Comparison of ENCODE assay signal across 26 cellular contexts in genomic region chr3:89358281-89358680, GRCh38.
DNase-seq lines count a peak whose midpoint lies in the region; ATAC-seq, FAIRE-seq and TF ChIP-seq lines count a peak whose summit lies in the region.
"Had no signal": no experiment of that assay in that cellular context is flagged by ENCODE, and none has a peak within 500 bp of the region (broad histone marks: within the 10 kb centered on the region; RNA-seq: fewer than 3 reads in every experiment).

No MANE protein-coding gene starts in this region.

- H3K14ac ChIP-seq in H1 (ENCODE audit: insufficient read length): no peak overlapping the region

- H3K4me3 ChIP-seq in H1 (ENCODE audit: extremely low read depth in 1 of 4, insufficient read depth in 2 of 4, low read depth in 3 of 4, low read length in 4 of 4) (no peak overlapping the region), gastroesophageal sphincter (no peak overlapping the region)
- H3K4me3 ChIP-seq: A549; BLaER1 treated with 17β-estradiol and CSF1 and Interleukin-3, amounts not matched to agents 10 nM and 100 nM had no signal

- TF ChIP-seq POLR2A in H1 (IDR thresholded peaks at IDR 0.05; ENCODE audit: control extremely low read depth in 1 of 2, low read depth in 2 of 2, low read length in 2 of 2) (no peak), gastroesophageal sphincter (IDR thresholded peaks at IDR 0.05) (no peak)

- H3K36me3 ChIP-seq in H1 (ENCODE audit: control insufficient read depth in 2 of 4, insufficient read depth in 4 of 4, low read length in 3 of 4) (no peaks in the 10 kb centered on the region), gastroesophageal sphincter (no peaks in the 10 kb centered on the region)
- H3K36me3 ChIP-seq: BE2C had no signal

- TF ChIP-seq EP300 in H1 (IDR thresholded peaks at IDR 0.05; ENCODE audit: borderline replicate concordance in 1 of 2, low read depth in 2 of 2, low read length in 2 of 2) (no peak), gastroesophageal sphincter (IDR thresholded peaks at IDR 0.05) (no peak)

- H3K4me1 ChIP-seq in H1 (replicated peaks in 1 of 4; ENCODE audit: control insufficient read depth in 3 of 4, insufficient read depth in 4 of 4, low read length in 3 of 4) (no peaks in the 10 kb centered on the region), gastroesophageal sphincter (no peaks in the 10 kb centered on the region)
- H3K4me1 ChIP-seq: A549, BE2C had no signal

- H2AFZ ChIP-seq in H1 (ENCODE audit: low read length): 0 out of 2 replicates have a peak overlapping the region, but pooled peaks have one; percentile 36

- H3K9me3 Mint-ChIP-seq in T-helper 2 cell treated with Interferon-gamma antibody and Interleukin-4, amounts not matched to agents 5 μg/mL and 100 μg/mL, for 36 hours: peaks cover 36% of the 10 kb centered on the region

- no peak overlapping the region for H4K8ac ChIP-seq in H1 (ENCODE audit: extremely low read depth, insufficient read depth, low read length)

- H3K23ac ChIP-seq in H1 (ENCODE audit: insufficient read length): no peak overlapping the region

- no peaks in the 10 kb centered on the region for H3K79me1 ChIP-seq in H1 (ENCODE audit: low read depth, low read length)

- no peak overlapping the region for H4K5ac ChIP-seq in H1 (ENCODE audit: insufficient read length, low read depth, low read length)

- no peak overlapping the region for H3K4me3 Mint-ChIP-seq in T-helper 2 cell treated with Interferon-gamma antibody and Interleukin-4, amounts not matched to agents 5 μg/mL and 100 μg/mL, for 36 hours
- H3K4me3 Mint-ChIP-seq: CD14-positive monocyte; CD4-positive, alpha-beta T cell; CD8-positive, alpha-beta memory T cell had no signal

- H3K4ac ChIP-seq in H1 (replicated peaks; ENCODE audit: insufficient read length, low read depth, low read length): no peak overlapping the region

- no peak overlapping the region for H2BK20ac ChIP-seq in H1 (ENCODE audit: low read length)

- no peak for FAIRE-seq in H1 (lab: Jason Lieb, UNC)
- FAIRE-seq: A549, GM12891, GM18507 had no signal

- CTCF ChIA-PET in H1 (lab: Charles Lee; ENCODE audit: partially characterized antibody): interaction anchor here (0.6 kb wide), 1 partner anchor 122 kb away, joined by 3 read pairs; no protein-coding TSS in a partner anchor

- no peak overlapping the region for H4K91ac ChIP-seq in H1 (replicated peaks; ENCODE audit: insufficient read length, low read length)

- H3K9me3 ChIP-seq in H1 (ENCODE audit: insufficient read depth in 2 of 2, low read depth in 1 of 2, low read length in 1 of 2) (no peaks in the 10 kb centered on the region), gastroesophageal sphincter (no peaks in the 10 kb centered on the region)
- H3K9me3 ChIP-seq: A549; BE2C; BLaER1 treated with 17β-estradiol and CSF1 and Interleukin-3, amounts not matched to agents 10 nM and 100 nM had no signal

- H3K79me2 ChIP-seq in H1 (ENCODE audit: control insufficient read depth in 1 of 2, insufficient read depth in 2 of 2, low read length in 2 of 2): no peaks in the 10 kb centered on the region

- H3K18ac ChIP-seq in H1 (ENCODE audit: extremely low read depth, low read length): no peak overlapping the region

- no peaks in the 10 kb centered on the region for H3K36me3 Mint-ChIP-seq in T-helper 2 cell treated with Interferon-gamma antibody and Interleukin-4, amounts not matched to agents 5 μg/mL and 100 μg/mL, for 36 hours (ENCODE audit: low read depth)
- H3K36me3 Mint-ChIP-seq: CD14-positive monocyte; CD8-positive, alpha-beta memory T cell had no signal

- H2BK5ac ChIP-seq in H1 (ENCODE audit: low read depth, low read length): no peak overlapping the region

- ATAC-seq in gastroesophageal sphincter: no peak
- ATAC-seq: A549, HCT116 had no signal

- H3K23me2 ChIP-seq in H1 (ENCODE audit: low read depth, low read length): no peaks in the 10 kb centered on the region

- TF ChIP-seq CTCF in H1 (IDR thresholded peaks at IDR 0.05; ENCODE audit: control extremely low read depth in 1 of 3, insufficient read depth in 1 of 3, low read depth in 1 of 3, low read length in 3 of 3) (no peak), gastroesophageal sphincter (IDR thresholded peaks at IDR 0.05) (no peak)

- no peak for TF ChIP-seq RAD21 in H1 (IDR thresholded peaks at IDR 0.05 in 1 of 2, conservative IDR thresholded peaks at IDR 0.05 in 1 of 2; ENCODE audit: low read depth in 2 of 2, low read length in 2 of 2)

- no peak overlapping the region for H3K4me2 ChIP-seq in H1 (ENCODE audit: insufficient read depth in 1 of 2, low read depth in 2 of 2, low read length in 2 of 2)
- H3K4me2 ChIP-seq: A549; BLaER1 treated with 17β-estradiol and CSF1 and Interleukin-3, amounts not matched to agents 10 nM and 100 nM had no signal

- no peaks in the 10 kb centered on the region for H4K20me1 ChIP-seq in H1 (replicated peaks in 1 of 2; ENCODE audit: control insufficient read depth in 1 of 2, insufficient read depth in 2 of 2, low read length in 2 of 2)
- H4K20me1 ChIP-seq: BLaER1 treated with 17β-estradiol and CSF1 and Interleukin-3, amounts not matched to agents 10 nM and 100 nM had no signal

- H2BK15ac ChIP-seq in H1 (ENCODE audit: low read length): no peak overlapping the region

- H3K9ac ChIP-seq in H1 (replicated peaks in 1 of 4; ENCODE audit: extremely low read depth in 1 of 4, low read depth in 3 of 4, low read length in 3 of 4): no peak overlapping the region
- H3K9ac ChIP-seq: BLaER1 treated with 17β-estradiol and CSF1 and Interleukin-3, amounts not matched to agents 10 nM and 100 nM had no signal

- no peak overlapping the region for H2AK5ac ChIP-seq in H1 (ENCODE audit: low read depth, low read length)

- H3K27me3 Mint-ChIP-seq in T-helper 2 cell treated with Interferon-gamma antibody and Interleukin-4, amounts not matched to agents 5 μg/mL and 100 μg/mL, for 36 hours (ENCODE audit: low read depth): no peaks in the 10 kb centered on the region
- H3K27me3 Mint-ChIP-seq: CD4-positive, alpha-beta T cell; CD8-positive, alpha-beta memory T cell had no signal

- no peak overlapping the region for H3K27ac Mint-ChIP-seq in T-helper 2 cell treated with Interferon-gamma antibody and Interleukin-4, amounts not matched to agents 5 μg/mL and 100 μg/mL, for 36 hours
- H3K27ac Mint-ChIP-seq: CD14-positive monocyte; CD4-positive, alpha-beta T cell; CD8-positive, alpha-beta memory T cell had no signal

- POLR2A ChIA-PET in H1 (lab: Charles Lee; ENCODE audit: partially characterized antibody): no interaction called here

- no peak overlapping the region for H3K27ac ChIP-seq in H1 (ENCODE audit: low read depth, low read length)
- H3K27ac ChIP-seq in gastroesophageal sphincter: no peak overlapping the region
- H3K27ac ChIP-seq: A549; BLaER1 treated with 17β-estradiol and CSF1 and Interleukin-3, amounts not matched to agents 10 nM and 100 nM had no signal

- H2BK12ac ChIP-seq in H1 (ENCODE audit: low read depth, low read length): no peak overlapping the region

- H3K27me3 ChIP-seq in H1 (replicated peaks in 1 of 4; ENCODE audit: control insufficient read depth in 3 of 4, extremely low read depth in 1 of 4, insufficient read depth in 3 of 4, low read length in 3 of 4) (no peaks in the 10 kb centered on the region), gastroesophageal sphincter (no peaks in the 10 kb centered on the region)
- H3K27me3 ChIP-seq: BE2C; BLaER1 treated with 17β-estradiol and CSF1 and Interleukin-3, amounts not matched to agents 10 nM and 100 nM had no signal

- peak; percentile 57 for DNase-seq in HCEC 1CT
- peak; percentile 47 for DNase-seq in RKO (ENCODE audit: low spot score)
- DNase-seq in H1 (ENCODE audit: low read depth in 1 of 2, low spot score in 2 of 2): no peak
- no peak for DNase-seq in NCI-H1436 (lab: John Stamatoyannopoulos, UW)
- DNase-seq in T-helper 2 cell treated with Interferon-gamma antibody and Interleukin-4, amounts not matched to agents 5 μg/mL and 100 μg/mL, for 36 hours (ENCODE audit: low spot score): no peak
- no peak for DNase-seq in COLO668 (lab: John Stamatoyannopoulos, UW; ENCODE audit: unreplicated experiment)
- DNase-seq: 8988T; ACHN; AML-193; BE2C; Calu3; CD4-positive, alpha-beta T cell; CD8-positive, alpha-beta memory T cell; COR-L47; DMS53; DMS79 treated with DMSO at 0.1 percent for 48 hours; GF-D8; GOT3; H7 had no signal

- H2BK120ac ChIP-seq in H1 (replicated peaks; ENCODE audit: low read depth, low read length): no peak overlapping the region

- no peaks in the 10 kb centered on the region for H3K4me1 Mint-ChIP-seq in T-helper 2 cell treated with Interferon-gamma antibody and Interleukin-4, amounts not matched to agents 5 μg/mL and 100 μg/mL, for 36 hours (ENCODE audit: low read depth)
- H3K4me1 Mint-ChIP-seq: CD14-positive monocyte; CD8-positive, alpha-beta memory T cell had no signal

- H3K56ac ChIP-seq in H1 (replicated peaks; ENCODE audit: insufficient read length, low read depth, low read length): no peak overlapping the region

TF ChIP-seq in H1, 55 proteins besides CTCF, POLR2A, EP300 and RAD21 (continues in another document):
- no peak for TF ChIP-seq USF2 (IDR thresholded peaks at IDR 0.05; ENCODE audit: low read length)
- no peak for TF ChIP-seq GABPA (IDR thresholded peaks at IDR 0.05; ENCODE audit: borderline replicate concordance, insufficient read depth, low read length)
- no peak for TF ChIP-seq SIRT6 (IDR thresholded peaks at IDR 0.05; ENCODE audit: low read length)
- TF ChIP-seq MAX (IDR thresholded peaks at IDR 0.05): no peak
- TF ChIP-seq EZH2 (IDR thresholded peaks at IDR 0.05; ENCODE audit: low read depth, low read length, severe bottlenecking): no peak
- TF ChIP-seq SUZ12 (IDR thresholded peaks at IDR 0.05; ENCODE audit: low read length): no peak
- no peak for TF ChIP-seq E2F6 (IDR thresholded peaks at IDR 0.05)
- no peak for TF ChIP-seq CHD1 (IDR thresholded peaks at IDR 0.05; ENCODE audit: low read depth, low read length)
- no peak for TF ChIP-seq GTF2F1 (IDR thresholded peaks at IDR 0.05; ENCODE audit: borderline replicate concordance, low read depth, low read length)
- TF ChIP-seq TEAD4 (IDR thresholded peaks at IDR 0.05; ENCODE audit: low read depth, low read length): no peak

Comparison
In these comparisons a context has a peak if more than half of its experiments do, and no peak if none do; other contexts are left out.
1. DNase-seq: peak in HCEC 1CT (single experiment) and RKO (single experiment); none in H1 (0 of 2), NCI-H1436 (single experiment), T-helper 2 cell treated with Interferon-gamma antibody and Interleukin-4, amounts not matched to agents 5 μg/mL and 100 μg/mL, for 36 hours (single experiment) and COLO668 (single experiment).